8 cellular contexts compared by ENCODE assay signal in the genomic region with DNA sequence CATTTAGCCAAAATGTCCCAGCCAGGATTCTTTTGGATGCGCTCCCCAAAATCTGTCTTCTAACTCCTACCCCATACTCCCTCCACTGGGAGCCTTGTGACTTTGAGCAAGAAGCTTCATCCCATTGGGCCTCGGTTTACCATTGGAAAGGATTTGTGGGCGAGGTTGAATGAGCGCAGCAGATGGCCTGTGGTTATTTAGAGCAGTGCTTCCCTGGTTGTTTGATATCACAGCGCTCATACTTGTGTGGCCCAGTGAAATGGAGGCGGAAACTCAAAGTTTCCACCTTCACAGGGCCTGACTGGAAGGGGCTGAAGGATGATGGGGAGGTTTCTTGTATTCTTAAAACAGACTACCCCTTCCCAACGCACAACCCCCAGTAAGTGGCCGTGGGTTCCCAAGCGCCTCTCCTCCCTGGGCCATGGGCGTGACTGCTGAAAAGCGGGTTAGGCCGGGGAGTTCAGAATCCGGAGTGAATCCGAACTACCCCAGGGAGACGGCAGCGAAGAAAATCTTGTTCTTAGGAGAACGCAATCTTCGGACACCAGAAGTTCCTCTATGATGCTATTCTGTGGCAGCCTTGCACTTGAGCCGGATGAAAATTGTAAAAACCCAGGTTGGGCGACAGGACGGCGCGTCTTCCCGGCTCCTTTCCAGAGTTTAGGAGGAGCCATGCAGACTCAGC. TPM values are rescaled to one million over a fixed set of nuclear protein-coding genes. Genes with fewer than 3 reads are reported as not detected.
DNase-seq lines count a peak whose midpoint lies in the region; ATAC-seq and TF ChIP-seq lines count a peak whose summit lies in the region.

No MANE protein-coding gene starts in this region.

- BruUV-seq in A673 (replicated peaks; lab: Mats Ljungman, UMichigan) = TSS peak; percentile 82

- CTCF ChIA-PET in A673 (lab: Charles Lee) = no interaction called here

- H3K36me3 ChIP-seq in A673 (ENCODE audit: insufficient read depth, low read length, poor library complexity, severe bottlenecking) (peaks cover 70% of the 10 kb centered on the region), muscle layer of duodenum (ENCODE audit: control insufficient read depth in 1 of 2, insufficient read depth in 2 of 2, low read length in 2 of 2) (peaks cover 45 to 52% of the 10 kb centered on the region in 2 donors)

- DNase-seq in A673 (ENCODE audit: low spot score) (peak; percentile 62), Daoy (ENCODE audit: low read depth) (peak; percentile 52), RPMI8226 (peak; percentile 57), coronary artery (ENCODE audit: low spot score) (peak; percentile 73), hippocampal formation (lab: John Stamatoyannopoulos, UW) (no peak)

- H3K27me3 ChIP-seq in A673 (replicated peaks; ENCODE audit: insufficient read depth, low read depth, low read length, poor library complexity) (no peaks in the 10 kb centered on the region), muscle layer of duodenum (ENCODE audit: low read depth, low read length) (no peaks in the 10 kb centered on the region)

- TF ChIP-seq CTCF in A673 (conservative IDR thresholded peaks at IDR 0.05; ENCODE audit: low read depth, low read length) = no peak
- no peak for TF ChIP-seq CTCF in coronary artery (IDR thresholded peaks at IDR 0.05)

- ATAC-seq in GM18498 (IDR thresholded peaks at IDR 0.05; ENCODE audit: unreplicated experiment) = no peak
- no peak for ATAC-seq in GM19395 (IDR thresholded peaks at IDR 0.05; ENCODE audit: unreplicated experiment)

- H3K27ac ChIP-seq in A673 (ENCODE audit: low read depth, low read length, poor library complexity, severe bottlenecking) (peak overlapping the region; percentile 99), coronary artery (peak overlapping the region; percentile 98 to 99), muscle layer of duodenum (ENCODE audit: low read length) (peak overlapping the region; percentile 95)

- H3K9me3 ChIP-seq in A673 (ENCODE audit: low read depth, low read length, poor library complexity, severe bottlenecking) (no peaks in the 10 kb centered on the region), muscle layer of duodenum (ENCODE audit: control insufficient read depth in 1 of 2, low read length in 2 of 2) (no peaks in the 10 kb centered on the region)

- H3K4me1 ChIP-seq in A673 (ENCODE audit: insufficient read depth, low read length, poor library complexity, severe bottlenecking) (peaks cover 20% of the 10 kb centered on the region), muscle layer of duodenum (ENCODE audit: control insufficient read depth in 1 of 2, insufficient read depth in 2 of 2, low read length in 2 of 2) (peaks cover 10 to 33% of the 10 kb centered on the region in 2 donors)

- POLR2A ChIA-PET in A673 (lab: Charles Lee; ENCODE audit: low non-redundant PET) = interaction anchor here (0.6 to 1.0 kb wide), 2 partner anchors 199 to 402 kb away, joined by 3 read pairs; a partner anchor contains a TSS

- H3K4me3 ChIP-seq in A673 (ENCODE audit: low read depth, low read length, poor library complexity, severe bottlenecking) (peak overlapping the region; percentile 97), coronary artery (peak overlapping the region; percentile 95), muscle layer of duodenum (ENCODE audit: low read depth in 1 of 2, low read length in 2 of 2) (peak overlapping the region; percentile 85 to 95)

- intact Hi-C loops in A673 (cut with micrococcal nuclease; ENCODE audit: unreplicated experiment) = no loop called here

RNA-seq across cellular contexts. Expression of a gene that starts 1.2 kb away (rescaled TPM):
- total RNA-seq in A673 (2021) = 476 and 573 TPM in 2 replicates
- total RNA-seq in Daoy (2014; rRNA removed; shearing (Covaris generic)) = 241 and 299 TPM in 2 replicates

RNA-seq across cellular contexts. Expression of a gene that starts 13.4 kb away (rescaled TPM):
- total RNA-seq in A673 (2021) = 93.5 and 97.2 TPM in 2 replicates
- total RNA-seq in Daoy (2014; rRNA removed; shearing (Covaris generic)) = 208 and 302 TPM in 2 replicates

RNA-seq across cellular contexts. Expression of a gene that starts 17.0 kb away (rescaled TPM):
- 47.1 and 55.1 TPM in 2 replicates for total RNA-seq in A673 (2021)
- 25.7 and 27.2 TPM in 2 replicates for total RNA-seq in Daoy (2014; rRNA removed; shearing (Covaris generic))

RNA-seq across cellular contexts. Expression of a gene that starts 51.4 kb away (rescaled TPM):
- total RNA-seq in A673 (2021) = 0.90 and 1.4 TPM in 2 replicates
- total RNA-seq in Daoy (2014; rRNA removed; shearing (Covaris generic)) = not detected in 2 replicates

Comparison
In these comparisons a context has a peak if more than half of its experiments do, and no peak if none do; other contexts are left out.
1. DNase-seq: peak in A673 (single experiment), Daoy (single experiment), RPMI8226 (single experiment) and coronary artery (single experiment); none in hippocampal formation (0 of 2).
2. Peak in every context shown above with its lines, with median percentiles within 50 percentile points of each other: H3K27ac ChIP-seq and H3K4me3 ChIP-seq.